ENCODE assay signal across 9 cellular contexts in the genomic region with DNA sequence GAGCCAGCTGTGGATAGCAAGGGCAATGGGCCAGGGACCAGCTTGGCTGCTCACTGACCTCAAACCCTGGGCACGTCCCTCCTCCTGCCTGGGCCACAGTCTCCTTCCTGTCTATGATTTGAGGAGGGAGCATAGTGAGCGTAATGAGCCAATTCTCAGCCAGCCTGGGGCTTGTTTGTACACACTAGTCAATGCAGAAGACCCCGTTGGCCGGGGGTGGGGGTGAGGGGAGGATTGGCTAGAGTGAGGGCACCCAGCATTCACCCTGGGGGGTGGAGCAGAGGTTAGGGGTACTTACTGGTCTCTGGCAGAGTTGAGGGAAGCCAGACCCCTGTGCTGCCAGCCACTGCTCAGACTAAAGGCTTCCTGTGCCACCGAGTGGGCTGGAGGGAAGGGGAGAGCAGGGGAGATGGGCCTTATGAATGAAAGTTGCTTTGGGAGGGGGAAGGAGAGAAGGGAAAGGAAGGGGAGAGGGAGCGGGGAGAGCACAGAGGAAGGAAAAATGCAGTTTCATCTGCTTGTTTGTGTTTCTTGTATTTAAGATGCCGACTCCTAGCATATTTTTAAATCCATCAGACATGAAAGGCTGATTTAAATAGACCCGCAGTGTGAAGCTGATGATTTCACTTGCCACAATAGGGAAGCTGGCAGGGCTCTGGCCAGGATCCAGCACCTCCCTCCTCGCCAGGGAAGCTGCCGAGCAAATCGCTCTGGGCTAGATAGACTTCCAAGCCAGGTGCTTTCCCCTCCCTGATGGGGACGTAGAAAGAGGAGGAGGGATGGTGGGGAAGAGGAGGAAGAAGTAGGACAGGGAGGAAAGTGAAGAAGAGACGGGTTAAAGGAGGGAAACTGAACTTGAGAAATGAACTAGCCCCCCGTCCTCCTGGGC.
DNase-seq lines count a peak whose midpoint lies in the region; ATAC-seq, FAIRE-seq and TF ChIP-seq lines count a peak whose summit lies in the region.
"Had no signal": no experiment of that assay in that cellular context is flagged by ENCODE, and none has a peak within 500 bp of the region (broad histone marks: within the 10 kb centered on the region; RNA-seq: fewer than 3 reads in every experiment).

No MANE protein-coding gene starts in this region.

- peak overlapping the region; percentile 65 for H3K56ac ChIP-seq in mesendoderm (ENCODE audit: low read length)

- BruUV-seq in Calu3 (replicated peaks; lab: Mats Ljungman, UMichigan): no TSS peak
- no TSS peak for BruUV-seq in mammary epithelial cell (replicated peaks; lab: Mats Ljungman, UMichigan)

- H2AK5ac ChIP-seq in mesendoderm (ENCODE audit: low read length): no peak overlapping the region

- H3K18ac ChIP-seq in mesendoderm (ENCODE audit: low read length): no peak overlapping the region

- H3K9ac ChIP-seq in mammary epithelial cell (ENCODE audit: insufficient read depth, low read length): no peak overlapping the region
- no peak overlapping the region for H3K9ac ChIP-seq in mesendoderm (ENCODE audit: low read length)

- TF ChIP-seq CTCF in Calu3 (IDR thresholded peaks at IDR 0.05; ENCODE audit: unreplicated experiment) (no peak), mammary epithelial cell (conservative IDR thresholded peaks at IDR 0.05 in 1 of 2, IDR thresholded peaks at IDR 0.05 in 1 of 2; ENCODE audit: extremely low read depth in 1 of 2, insufficient read depth in 1 of 2, low read depth in 1 of 2, low read length in 2 of 2) (no peak)

- H3K23ac ChIP-seq in mesendoderm (ENCODE audit: low read length): no peak overlapping the region

- no peaks in the 10 kb centered on the region for H3K79me1 ChIP-seq in mesendoderm (ENCODE audit: low read length)

- H2BK15ac ChIP-seq in mesendoderm (replicated peaks; ENCODE audit: low read depth): no peak overlapping the region

- H3K4me3 Mint-ChIP-seq in Calu3 (ENCODE audit: low read depth, unreplicated experiment): no peak overlapping the region
- H3K4me3 Mint-ChIP-seq in activated CD4-positive, alpha-beta T cell treated with anti-CD3 and anti-CD28 coated beads, Interleukin-2, amount 10 ng/mL, durations not matched to agents 7 days and 5 days: no peak overlapping the region
- H3K4me3 Mint-ChIP-seq: dendritic cell treated with granulocyte-macrophage colony-stimulating factor and Interleukin-4, amounts not matched to agents 40 ng/mL and 50 ng/mL, for 4 days had no signal

- H2BK5ac ChIP-seq in mesendoderm (ENCODE audit: low read length): no peak overlapping the region

- 7% methylated on average over 5 of the region's 14 CpGs for WGBS in mammary epithelial cell (ENCODE audit: low coverage, missing lambda C conversion rate)
- WGBS in mesendoderm (ENCODE audit: extremely low coverage, insufficient coverage, low lambda C conversion rate): no CpG with 5 or more reads among the region's 14 CpGs

- no peak overlapping the region for H3K4ac ChIP-seq in mesendoderm (ENCODE audit: low read depth, low read length)

- no peaks in the 10 kb centered on the region for H3K9me3 ChIP-seq in mammary epithelial cell (replicated peaks; ENCODE audit: insufficient read depth, low read length)

- H3K4me2 ChIP-seq in mammary epithelial cell (ENCODE audit: insufficient read depth, low read depth, low read length) (peak overlapping the region; percentile 8), mesendoderm (ENCODE audit: low read length) (peak overlapping the region; percentile 62)

- no peak overlapping the region for H4K8ac ChIP-seq in mesendoderm (ENCODE audit: low read depth, low read length)

- H3K27ac ChIP-seq in mammary epithelial cell (ENCODE audit: insufficient read depth, low read depth, low read length): no peak overlapping the region
- H3K27ac ChIP-seq in mesendoderm (ENCODE audit: low read depth, low read length): no peak overlapping the region

- H3K27me3 ChIP-seq in mammary epithelial cell (ENCODE audit: insufficient read depth, low read length) (no peaks in the 10 kb centered on the region), mesendoderm (ENCODE audit: insufficient read depth, low read length, poor library complexity) (no peaks in the 10 kb centered on the region)

- DNase-seq in Calu3: peak; percentile 57
- peak; percentile 81 for DNase-seq in NCI-H1694 treated with DMSO at 0.1 percent for 48 hours (lab: John Stamatoyannopoulos, UW)
- peak; percentile 61 for DNase-seq in mammary epithelial cell
- peak; percentile 58 for DNase-seq in mesendoderm
- DNase-seq in HTR-8/SVneo (ENCODE audit: insufficient read length, low spot score): no peak
- no peak for DNase-seq in stimulated activated CD4-positive, alpha-beta T cell treated with anti-CD3 and anti-CD28 coated beads, Interleukin-2, amount 100 ng/mL, for 48 hours
- DNase-seq in activated CD4-positive, alpha-beta T cell treated with anti-CD3 and anti-CD28 coated beads, Interleukin-2, amount 10 ng/mL, durations not matched to agents 7 days and 5 days: no peak

- no peaks in the 10 kb centered on the region for H3K36me3 ChIP-seq in mammary epithelial cell (ENCODE audit: insufficient read depth, low read length)
- H3K36me3 ChIP-seq in mesendoderm (ENCODE audit: control insufficient read depth, insufficient read depth, low read length): no peaks in the 10 kb centered on the region

- no peaks in the 10 kb centered on the region for H3K9me3 Mint-ChIP-seq in Calu3 (ENCODE audit: low read depth, unreplicated experiment)
- peaks cover 3% of the 10 kb centered on the region for H3K9me3 Mint-ChIP-seq in activated CD4-positive, alpha-beta T cell treated with anti-CD3 and anti-CD28 coated beads, Interleukin-2, amount 10 ng/mL, durations not matched to agents 7 days and 5 days

- FAIRE-seq in HTR-8/SVneo (lab: Jason Lieb, UNC): no peak

- H2AFZ ChIP-seq in mammary epithelial cell (ENCODE audit: low read depth, low read length): no peak overlapping the region

- no peaks in the 10 kb centered on the region for H3K79me2 ChIP-seq in mammary epithelial cell (ENCODE audit: insufficient read depth, low read length)
- no peaks in the 10 kb centered on the region for H3K79me2 ChIP-seq in mesendoderm (ENCODE audit: control insufficient read depth, insufficient read depth, low read length)

- H4K20me1 ChIP-seq in mammary epithelial cell (ENCODE audit: insufficient read depth, low read length): no peaks in the 10 kb centered on the region

- no peak overlapping the region for H2BK120ac ChIP-seq in mesendoderm (ENCODE audit: low read depth, low read length)

- in situ Hi-C loops in mammary epithelial cell (cut with MboI; ENCODE audit: low sequenced_read_pairs in 2 of 2): no loop called here

- peaks cover 78% of the 10 kb centered on the region for H3K27me3 Mint-ChIP-seq in Calu3 (ENCODE audit: unreplicated experiment)
- H3K27me3 Mint-ChIP-seq in activated CD4-positive, alpha-beta T cell treated with anti-CD3 and anti-CD28 coated beads, Interleukin-2, amount 10 ng/mL, durations not matched to agents 7 days and 5 days: peaks cover 1% of the 10 kb centered on the region

- ATAC-seq in HG02840 (IDR thresholded peaks at IDR 0.05; ENCODE audit: low FRiP score, unreplicated experiment): no peak

- intact Hi-C loops in Calu3 (cut with micrococcal nuclease; ENCODE audit: unreplicated experiment): no loop called here
- intact Hi-C loops in mammary epithelial cell (cut with micrococcal nuclease): no loop called here

- no peak overlapping the region for H3K4me3 ChIP-seq in mammary epithelial cell (replicated peaks in 1 of 3; ENCODE audit: insufficient read depth in 1 of 3, low read depth in 2 of 3, low read length in 3 of 3)
- H3K4me3 ChIP-seq in mesendoderm (ENCODE audit: low read length): no peak overlapping the region

- H3K36me3 Mint-ChIP-seq in Calu3 (ENCODE audit: insufficient read depth, unreplicated experiment): no peaks in the 10 kb centered on the region
- H3K36me3 Mint-ChIP-seq in activated CD4-positive, alpha-beta T cell treated with anti-CD3 and anti-CD28 coated beads, Interleukin-2, amount 10 ng/mL, durations not matched to agents 7 days and 5 days (ENCODE audit: low read depth): peaks cover 9% of the 10 kb centered on the region

- POLR2A ChIA-PET in activated CD4-positive, alpha-beta T cell treated with anti-CD3 and anti-CD28 coated beads, Interleukin-2, amount 10 ng/mL, durations not matched to agents 7 days and 5 days (lab: Charles Lee): no interaction called here

- H4K5ac ChIP-seq in mesendoderm (ENCODE audit: low read length): no peak overlapping the region

- H3K4me1 ChIP-seq in mammary epithelial cell (ENCODE audit: insufficient read depth, low read length) (peaks cover 7% of the 10 kb centered on the region), mesendoderm (ENCODE audit: control insufficient read depth, low read depth, low read length) (peaks cover 12% of the 10 kb centered on the region)

- CTCF ChIA-PET in Calu3 (lab: Charles Lee): interaction anchor here (0.7 kb wide), 1 partner anchor 27 kb away, joined by 3 read pairs; no protein-coding TSS in a partner anchor
- CTCF ChIA-PET in mammary epithelial cell (lab: Charles Lee; ENCODE audit: low non-redundant PET): no interaction called here
- CTCF ChIA-PET in activated CD4-positive, alpha-beta T cell treated with anti-CD3 and anti-CD28 coated beads, Interleukin-2, amount 10 ng/mL, durations not matched to agents 7 days and 5 days (lab: Charles Lee): interaction anchor here (1.1 kb wide), 1 partner anchor 17 kb away, joined by 3 read pairs; no protein-coding TSS in a partner anchor

- H3K27ac Mint-ChIP-seq in Calu3 (ENCODE audit: unreplicated experiment): no peak overlapping the region
- H3K27ac Mint-ChIP-seq in activated CD4-positive, alpha-beta T cell treated with anti-CD3 and anti-CD28 coated beads, Interleukin-2, amount 10 ng/mL, durations not matched to agents 7 days and 5 days: no peak overlapping the region
- H3K27ac Mint-ChIP-seq: dendritic cell treated with granulocyte-macrophage colony-stimulating factor and Interleukin-4, amounts not matched to agents 40 ng/mL and 50 ng/mL, for 4 days had no signal

- H3K4me1 Mint-ChIP-seq in Calu3 (ENCODE audit: low read depth, unreplicated experiment): no peaks in the 10 kb centered on the region
- no peaks in the 10 kb centered on the region for H3K4me1 Mint-ChIP-seq in activated CD4-positive, alpha-beta T cell treated with anti-CD3 and anti-CD28 coated beads, Interleukin-2, amount 10 ng/mL, durations not matched to agents 7 days and 5 days

- dilution Hi-C loops in mammary epithelial cell (cut with HindIII; ENCODE audit: low sequenced_read_pairs): no loop called here

Comparison
In these comparisons a context has a peak if more than half of its experiments do, and no peak if none do; other contexts are left out.
1. DNase-seq: peak in Calu3 (single experiment), NCI-H1694 treated with DMSO at 0.1 percent for 48 hours (single experiment), mammary epithelial cell (single experiment) and mesendoderm (single experiment); none in HTR-8/SVneo (single experiment), stimulated activated CD4-positive, alpha-beta T cell treated with anti-CD3 and anti-CD28 coated beads, Interleukin-2, amount 100 ng/mL, for 48 hours (0 of 2) and activated CD4-positive, alpha-beta T cell treated with anti-CD3 and anti-CD28 coated beads, Interleukin-2, amount 10 ng/mL, durations not matched to agents 7 days and 5 days (single experiment).